ENCODE assay signal across 8 cellular contexts in the genomic region with DNA sequence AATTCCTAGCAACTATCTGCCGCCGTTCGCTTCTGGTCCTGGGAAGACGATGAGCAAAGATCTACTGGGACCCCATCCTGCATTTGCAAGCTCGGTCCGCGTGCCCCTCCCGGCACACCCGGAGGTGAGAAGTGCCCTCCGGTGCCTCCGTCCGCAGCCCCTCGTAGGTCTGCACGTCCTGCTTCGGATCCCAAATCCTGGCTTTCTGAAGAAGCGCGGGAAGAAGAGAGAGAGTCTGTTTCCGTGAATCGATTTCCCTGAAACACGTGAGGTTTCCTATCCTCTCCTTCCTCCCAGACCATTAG. TPM values are rescaled to one million over a fixed set of nuclear protein-coding genes. Genes with fewer than 3 reads are reported as not detected.
DNase-seq lines count a peak whose midpoint lies in the region; ATAC-seq and TF ChIP-seq lines count a peak whose summit lies in the region.

No MANE protein-coding gene starts in this region.

- DNase-seq in activated T-cell treated with anti-CD3 and anti-CD28 coated beads, Interleukin-2, amount 50 U/mL, for 24 hours = no peak
- DNase-seq in activated T-cell treated with anti-CD3 and anti-CD28 coated beads, Interleukin-2, amount 50 U/mL, for 48 hours = no peak
- DNase-seq in brain microvascular endothelial cell = no peak
- no peak for DNase-seq in lung (ENCODE audit: low spot score)
- no peak for DNase-seq in tibial nerve (ENCODE audit: low spot score in 2 of 2)
- no peak for DNase-seq in foreskin melanocyte

- H3K4me1 Mint-ChIP-seq in activated T-cell treated with anti-CD3 and anti-CD28 coated beads, Interleukin-2, amount 50 U/mL, for 24 hours (ENCODE audit: low read depth) = peaks cover 35% of the 10 kb centered on the region

- TF ChIP-seq EP300 in tibial nerve (IDR thresholded peaks at IDR 0.05) = no peak

- H3K27me3 Mint-ChIP-seq in activated T-cell treated with anti-CD3 and anti-CD28 coated beads, Interleukin-2, amount 50 U/mL, for 24 hours = peaks cover 64% of the 10 kb centered on the region

- no peak overlapping the region for H3K27ac ChIP-seq in brain microvascular endothelial cell
- no peak overlapping the region for H3K27ac ChIP-seq in lung (ENCODE audit: low read depth in 1 of 2, low read length in 1 of 2)
- peak overlapping the region in 1 of 4 donors; percentile 17 for H3K27ac ChIP-seq in tibial nerve

- TF ChIP-seq CTCF in brain microvascular endothelial cell (IDR thresholded peaks at IDR 0.05; ENCODE audit: low read depth, low read length, missing control alignments) = no peak
- TF ChIP-seq CTCF in lung (IDR thresholded peaks at IDR 0.05; ENCODE audit: control extremely low read depth, extremely low read depth) = no peak
- no peak for TF ChIP-seq CTCF in tibial nerve (IDR thresholded peaks at IDR 0.05)

- H3K4me3 ChIP-seq in brain microvascular endothelial cell (ENCODE audit: low read depth, low read length) (peak overlapping the region; percentile 66), lung (peak overlapping the region; percentile 17), tibial nerve (peak overlapping the region; percentile 39 to 57 (median 51))

- H3K27me3 ChIP-seq in brain microvascular endothelial cell (replicated peaks) (no peaks in the 10 kb centered on the region), lung (ENCODE audit: control insufficient read depth, insufficient read depth) (no peaks in the 10 kb centered on the region), tibial nerve (peaks cover 0 to 54% of the 10 kb centered on the region in 2 donors)

- peaks cover 2% of the 10 kb centered on the region for H3K36me3 Mint-ChIP-seq in activated T-cell treated with anti-CD3 and anti-CD28 coated beads, Interleukin-2, amount 50 U/mL, for 24 hours (ENCODE audit: low read depth)

- H3K36me3 ChIP-seq in brain microvascular endothelial cell (replicated peaks) = no peaks in the 10 kb centered on the region
- no peaks in the 10 kb centered on the region for H3K36me3 ChIP-seq in lung (ENCODE audit: control insufficient read depth in 2 of 2, insufficient read depth in 2 of 2, low read length in 2 of 2)
- H3K36me3 ChIP-seq in tibial nerve = no peaks in the 10 kb centered on the region

- TF ChIP-seq POLR2A in tibial nerve (IDR thresholded peaks at IDR 0.05) = no peak

- H3K27ac Mint-ChIP-seq in activated T-cell treated with anti-CD3 and anti-CD28 coated beads, Interleukin-2, amount 50 U/mL, for 24 hours = no peak overlapping the region

- H3K4me1 ChIP-seq in lung (ENCODE audit: control insufficient read depth in 2 of 2, insufficient read depth in 2 of 2, low read length in 2 of 2) (peaks cover 0 to 5% of the 10 kb centered on the region in 2 donors), tibial nerve (peaks cover 0 to 29% (median 8%) of the 10 kb centered on the region in 4 donors)

- peak overlapping the region; percentile 85 for H3K4me3 Mint-ChIP-seq in activated T-cell treated with anti-CD3 and anti-CD28 coated beads, Interleukin-2, amount 50 U/mL, for 24 hours

- WGBS in lung, 2 donors = 4 to 6% methylated on average over 20 of the region's 20 CpGs
- 3 to 4% methylated on average over 20 of the region's 20 CpGs for WGBS in tibial nerve, 2 donors

- H3K9me3 ChIP-seq in lung (ENCODE audit: control insufficient read depth in 2 of 2, insufficient read depth in 1 of 2, low read length in 1 of 2) (no peaks in the 10 kb centered on the region), tibial nerve (no peaks in the 10 kb centered on the region)

- no peak for ATAC-seq in lung (ENCODE audit: insufficient read depth, low FRiP score)
- ATAC-seq in HG03095 (IDR thresholded peaks at IDR 0.05; ENCODE audit: unreplicated experiment) = no peak
- ATAC-seq in GM19035 (IDR thresholded peaks at IDR 0.05; ENCODE audit: unreplicated experiment) = no peak

- no peaks in the 10 kb centered on the region for H3K9me3 Mint-ChIP-seq in activated T-cell treated with anti-CD3 and anti-CD28 coated beads, Interleukin-2, amount 50 U/mL, for 24 hours

- in situ Hi-C loops in brain microvascular endothelial cell (cut with HindIII; ENCODE audit: low pct_ligation_motif_present, low sequenced_read_pairs) = loop anchor here (10.0 to 25.0 kb wide), 2 partner anchors 499 to 839 kb away; no protein-coding TSS in a partner anchor

RNA-seq across cellular contexts. Expression of gene OSR1, which starts 5.0 kb away (rescaled TPM):
- total RNA-seq in lung (10 to 100 TPM; 21.3 to 36.2 TPM), tibial nerve (10 to 100 TPM in 3 of 4 donors, 1 to 10 TPM in 1; 8.5 to 22.7 (median 17.9) TPM)
- polyA plus RNA-seq in lung = 10 to 100 TPM in 1 of 2 donors, 1 to 10 TPM in 1; 8.6 to 23.3 TPM
